8 cellular contexts compared by ENCODE assay signal in genomic region chr10:722281-723060, GRCh38.
"Had no signal": no experiment of that assay in that cellular context is flagged by ENCODE, and none has a peak within 500 bp of the region (broad histone marks: within the 10 kb centered on the region; RNA-seq: fewer than 3 reads in every experiment).

No MANE protein-coding gene starts in this region.

- H3K4me3 ChIP-seq: GM12878 had no signal

- ATAC-seq: GM12878 had no signal

- FAIRE-seq: G401.6, GM12878, GM12891, GM12892, GM18507, GM19239 had no signal

- DNase-seq: GDM1, GF-D8 had no signal
